ENCODE assay signal across 1 cellular context in genomic region chr11:118443590-118444218, GRCh38.
TF ChIP-seq lines count a peak whose summit lies in the region.

No MANE protein-coding gene starts in this region.

TF ChIP-seq in GM12878, 131 proteins besides CTCF, POLR2A, EP300 and RAD21 (continued from another document and continues in another):
- TF ChIP-seq E4F1 (IDR thresholded peaks at IDR 0.05; ENCODE audit: borderline replicate concordance, partially characterized antibody) (no peak), SUPT20H (IDR thresholded peaks at IDR 0.05; ENCODE audit: borderline replicate concordance, control insufficient read depth, low read depth, low read length) (no peak), TARDBP (IDR thresholded peaks at IDR 0.05; ENCODE audit: borderline replicate concordance) (no peak), MTA2 (IDR thresholded peaks at IDR 0.05; ENCODE audit: low read depth) (peak; percentile 80), SIX5 (IDR thresholded peaks at IDR 0.05; ENCODE audit: low read depth, low read length, severe bottlenecking) (no peak), RBBP5 (conservative IDR thresholded peaks at IDR 0.05) (no peak), FOXK2 (IDR thresholded peaks at IDR 0.05) (no peak), YY1 (IDR thresholded peaks at IDR 0.05; ENCODE audit: low read depth, low read length) (no peak), HSF1 (IDR thresholded peaks at IDR 0.05; ENCODE audit: low read depth, low read length) (no peak), TCF12 (IDR thresholded peaks at IDR 0.05; ENCODE audit: low read depth, low read length) (no peak), SMARCA5 (IDR thresholded peaks at IDR 0.05) (no peak), CBX5 (IDR thresholded peaks at IDR 0.05; ENCODE audit: low read depth) (no peak), CREM (IDR thresholded peaks at IDR 0.05; ENCODE audit: low read depth) (peak; percentile 65), ATF2 (IDR thresholded peaks at IDR 0.05; ENCODE audit: low read length) (peak; percentile 68), MYB (IDR thresholded peaks at IDR 0.05; ENCODE audit: borderline replicate concordance, low read depth, low read length) (no peak), ZNF207 (IDR thresholded peaks at IDR 0.05; ENCODE audit: borderline replicate concordance) (no peak), USF1 (IDR thresholded peaks at IDR 0.05; ENCODE audit: borderline replicate concordance, extremely low read length, insufficient read depth, low read depth, low read length) (no peak), PKNOX1 (IDR thresholded peaks at IDR 0.05) (no peak), IRF4 (IDR thresholded peaks at IDR 0.05; ENCODE audit: low read depth, low read length) (peak; percentile 91), KDM1A (IDR thresholded peaks at IDR 0.05; ENCODE audit: borderline replicate concordance) (no peak), ETV6 (conservative IDR thresholded peaks at IDR 0.05 in 1 of 2, IDR thresholded peaks at IDR 0.05 in 1 of 2; ENCODE audit: borderline replicate concordance in 1 of 2, low read depth in 1 of 2) (peak in 1 of 2 experiments; percentile 43; a peak in 1 of 4 replicates), CBFB (IDR thresholded peaks at IDR 0.05; ENCODE audit: low read depth) (no peak), SREBF1 (IDR thresholded peaks at IDR 0.05; ENCODE audit: low read length) (no peak), IRF3 (IDR thresholded peaks at IDR 0.05) (no peak), EZH2 (IDR thresholded peaks at IDR 0.05; ENCODE audit: borderline replicate concordance, control insufficient read depth, low read depth, low read length) (no peak), RUNX3 (IDR thresholded peaks at IDR 0.05; ENCODE audit: low read length) (peak; percentile 59; the same call in 1 of the 2 replicates), TBL1XR1 (IDR thresholded peaks at IDR 0.05; ENCODE audit: low read depth, low read length) (no peak), ZNF592 (IDR thresholded peaks at IDR 0.05) (no peak), BRCA1 (IDR thresholded peaks at IDR 0.05; ENCODE audit: low read depth, low read length) (no peak), ATF7 (IDR thresholded peaks at IDR 0.05; ENCODE audit: low read depth) (peak; percentile 34; the same call in 1 of the 2 replicates), EED (IDR thresholded peaks at IDR 0.05; ENCODE audit: low read depth) (peak; percentile 65), FOXM1 (IDR thresholded peaks at IDR 0.05; ENCODE audit: low read depth, low read length) (peak; percentile 84; the same call in 1 of the 2 replicates), NR2C2 (IDR thresholded peaks at IDR 0.05; ENCODE audit: borderline replicate concordance, control insufficient read depth, insufficient read length, low read depth) (no peak), CEBPB (IDR thresholded peaks at IDR 0.05; ENCODE audit: borderline replicate concordance in 1 of 2, low read depth in 2 of 2, low read length in 2 of 2) (no peak), ZNF687 (IDR thresholded peaks at IDR 0.05) (no peak), RELB (IDR thresholded peaks at IDR 0.05; ENCODE audit: low read depth) (peak; percentile 88), SUZ12 (IDR thresholded peaks at IDR 0.05; ENCODE audit: unreplicated experiment) (no peak), CREB1 (IDR thresholded peaks at IDR 0.05; ENCODE audit: low read depth) (no peak), IKZF2 (IDR thresholded peaks at IDR 0.05) (peak; percentile 26 to 50; a peak in 3 of 4 replicates), RELA (IDR thresholded peaks at IDR 0.05; ENCODE audit: borderline replicate concordance, partially characterized antibody) (peak; percentile 97), BCL3 (IDR thresholded peaks at IDR 0.05; ENCODE audit: borderline replicate concordance, insufficient read depth, low read depth, low read length, poor library complexity, severe bottlenecking) (peak; percentile 77), ZZZ3 (IDR thresholded peaks at IDR 0.05; ENCODE audit: control insufficient read depth, insufficient read length, low read depth) (no peak)
